12 cellular contexts compared by ENCODE assay signal in genomic region chr1:37035828-37036666, GRCh38. TPM values are rescaled to one million over a fixed set of nuclear protein-coding genes. Genes with fewer than 3 reads are reported as not detected.
DNase-seq lines count a peak whose midpoint lies in the region; ATAC-seq lines count a peak whose summit lies in the region.
"Had no signal": no experiment of that assay in that cellular context is flagged by ENCODE, and none has a peak within 500 bp of the region (broad histone marks: within the 10 kb centered on the region; RNA-seq: fewer than 3 reads in every experiment).

No MANE protein-coding gene starts in this region.

- intact Hi-C loops in aorta (cut with DNase I) (no loop called here), Right ventricle myocardium inferior (cut with DNase I) (loop anchor here (10.0 kb wide), 1 partner anchor 461 kb away; no protein-coding TSS in a partner anchor)

- WGBS in mesendoderm (ENCODE audit: extremely low coverage, insufficient coverage, low lambda C conversion rate), result no CpG with 5 or more reads among the region's 19 CpGs
- 6 to 7% methylated on average over 19 of the region's 19 CpGs for WGBS in aorta, 2 donors

- peaks cover 6% of the 10 kb centered on the region for H3K4me1 ChIP-seq in mesendoderm (ENCODE audit: control insufficient read depth, low read depth, low read length)
- H3K4me1 ChIP-seq in aorta (ENCODE audit: control insufficient read depth in 1 of 2, insufficient read depth in 2 of 2, low read length in 2 of 2), result no peaks in the 10 kb centered on the region
- H3K4me1 ChIP-seq: SJCRH30 had no signal

- H3K4me2 ChIP-seq in mesendoderm (ENCODE audit: low read length), result peak overlapping the region; percentile 62

- H2BK5ac ChIP-seq in mesendoderm (ENCODE audit: low read length), result no peak overlapping the region

- DNase-seq in DMS53 (lab: John Stamatoyannopoulos, UW), result peak; percentile 9
- DNase-seq in DMS53 treated with DMSO at 0.1 percent for 48 hours (lab: John Stamatoyannopoulos, UW; ENCODE audit: unreplicated experiment), result no peak
- peak; percentile 63 for DNase-seq in SK-N-DZ (ENCODE audit: low spot score)
- DNase-seq in mesendoderm, result peak; percentile 78
- no peak for DNase-seq in aorta
- DNase-seq in Right ventricle myocardium inferior (ENCODE audit: missing footprints), result no peak
- DNase-seq: effector CD8-positive, alpha-beta T cell had no signal

- H2BK15ac ChIP-seq in mesendoderm (replicated peaks; ENCODE audit: low read depth), result no peak overlapping the region

- no peak overlapping the region for H3K23ac ChIP-seq in mesendoderm (ENCODE audit: low read length)

- H3K27ac ChIP-seq in mesendoderm (ENCODE audit: low read depth, low read length), result no peak overlapping the region
- H3K27ac ChIP-seq in aorta (ENCODE audit: low read depth in 1 of 2, low read length in 2 of 2), result no peak overlapping the region
- H3K27ac ChIP-seq: SJCRH30 had no signal

- H3K36me3 Mint-ChIP-seq in IgD-negative memory B cell, result no peaks in the 10 kb centered on the region

- H3K36me3 ChIP-seq in mesendoderm (ENCODE audit: control insufficient read depth, insufficient read depth, low read length), result no peaks in the 10 kb centered on the region
- H3K36me3 ChIP-seq in aorta (ENCODE audit: control insufficient read depth in 1 of 2, insufficient read depth in 2 of 2, low read length in 1 of 2), result no peaks in the 10 kb centered on the region
- H3K36me3 ChIP-seq: SJCRH30 had no signal

- H2BK120ac ChIP-seq in mesendoderm (ENCODE audit: low read depth, low read length), result no peak overlapping the region

- H3K4me3 ChIP-seq in mesendoderm (ENCODE audit: low read length), result peak overlapping the region; percentile 3
- H3K4me3 ChIP-seq in aorta (ENCODE audit: low read length in 2 of 2), result no peak overlapping the region
- H3K4me3 ChIP-seq: SJCRH30 had no signal

- no peak overlapping the region for H3K4ac ChIP-seq in mesendoderm (ENCODE audit: low read depth, low read length)

- H3K4me3 Mint-ChIP-seq in IgD-negative memory B cell, result peak overlapping the region; percentile 47 to 90 (median 69)

- H3K27me3 Mint-ChIP-seq in IgD-negative memory B cell, result peaks cover 58% of the 10 kb centered on the region

- peak overlapping the region; percentile 76 for H3K56ac ChIP-seq in mesendoderm (ENCODE audit: low read length)

- H4K8ac ChIP-seq in mesendoderm (ENCODE audit: low read depth, low read length), result no peak overlapping the region

- no peaks in the 10 kb centered on the region for H3K79me2 ChIP-seq in mesendoderm (ENCODE audit: control insufficient read depth, insufficient read depth, low read length)

- no peaks in the 10 kb centered on the region for H3K9me3 Mint-ChIP-seq in IgD-negative memory B cell

- no peak overlapping the region for H2AK5ac ChIP-seq in mesendoderm (ENCODE audit: low read length)

- H3K27me3 ChIP-seq in mesendoderm (ENCODE audit: insufficient read depth, low read length, poor library complexity) (peaks cover 27% of the 10 kb centered on the region), aorta (ENCODE audit: control insufficient read depth in 1 of 2, insufficient read depth in 2 of 2, low read length in 1 of 2) (peaks cover 0 to 1% of the 10 kb centered on the region in 2 donors)

- H3K27ac Mint-ChIP-seq in IgD-negative memory B cell, result peak overlapping the region in 1 of 3 donors; percentile 71

- no peak overlapping the region for H4K5ac ChIP-seq in mesendoderm (ENCODE audit: low read length)

- ATAC-seq in aorta (ENCODE audit: low FRiP score), result no peak
- no peak for ATAC-seq in Right ventricle myocardium inferior
- no peak for ATAC-seq in GM21717 (IDR thresholded peaks at IDR 0.05; ENCODE audit: unreplicated experiment)
- ATAC-seq: HCT116 had no signal

- H3K4me1 Mint-ChIP-seq in IgD-negative memory B cell, result peaks cover 17 to 21% (median 20%) of the 10 kb centered on the region in 3 donors

- H3K79me1 ChIP-seq in mesendoderm (ENCODE audit: low read length), result no peaks in the 10 kb centered on the region

- peak overlapping the region; percentile 50 for H3K9ac ChIP-seq in mesendoderm (ENCODE audit: low read length)

- H3K9me3 ChIP-seq in aorta (ENCODE audit: control insufficient read depth, low read length), result peaks cover 3% of the 10 kb centered on the region
- H3K9me3 ChIP-seq: SJCRH30 had no signal

- H3K18ac ChIP-seq in mesendoderm (ENCODE audit: low read length), result no peak overlapping the region

RNA-seq across cellular contexts. Expression of gene GRIK3, which starts 1.7 kb away (rescaled TPM):
- polyA plus RNA-seq in IgD-negative memory B cell (0.56 TPM), aorta (not detected)
- 7.6 and 10.0 TPM in 2 replicates for polyA plus RNA-seq in SK-N-DZ (2014; cell fraction: cytosol; rRNA removed)
- 5.2 and 7.3 TPM in 2 replicates for polyA plus RNA-seq in SK-N-DZ (2014; cell fraction: nucleus; rRNA removed)
- polyA plus RNA-seq in mesendoderm (2013, experiment 1 of 2), result 1.2 TPM
- polyA plus RNA-seq in mesendoderm (2013, experiment 2 of 2), result 1.1 TPM
- total RNA-seq in aorta (1 to 10 TPM in 1 of 2 donors, under 1 TPM in 1; 0.68 to 1.6 TPM), Right ventricle myocardium inferior (0.65 TPM)
- total RNA-seq: HT-29, SJCRH30 had no signal

Comparison
In these comparisons a context has a peak if more than half of its experiments do, and no peak if none do; other contexts are left out.
1. DNase-seq: peak in DMS53 (single experiment), SK-N-DZ (single experiment) and mesendoderm (single experiment); none in DMS53 treated with DMSO at 0.1 percent for 48 hours (single experiment), aorta (0 of 2) and Right ventricle myocardium inferior (single experiment).